In genomic region chr1:145094655-145095211, GRCh38 we compare ENCODE assay signal across 8 cellular contexts. TPM values are rescaled to one million over a fixed set of nuclear protein-coding genes. Genes with fewer than 3 reads are reported as not detected.
DNase-seq lines count a peak whose midpoint lies in the region; ATAC-seq and TF ChIP-seq lines count a peak whose summit lies in the region.
"Not testable (repeated sequence)": the region's sequence is repeated elsewhere in the genome, so short reads cannot be mapped to it uniquely, and the experiment has no call there.

No MANE protein-coding gene starts in this region.

- H3K36me3 ChIP-seq in PC-9 (ENCODE audit: low read depth); mucosa of descending colon (ENCODE audit: low read depth): not testable (repeated sequence)

- not testable (repeated sequence) for H3K27me3 ChIP-seq in PC-9 (ENCODE audit: insufficient read depth, low read depth)

- H3K9me2 ChIP-seq in PC-9 (ENCODE audit: insufficient read depth), result not testable (repeated sequence)

- H3K79me2 ChIP-seq in PC-9 (ENCODE audit: low read depth), result not testable (repeated sequence)

- CTCF ChIA-PET in Calu3 (lab: Charles Lee); PC-9 (lab: Charles Lee); activated naive CD4-positive, alpha-beta T cell treated with anti-CD3 and anti-CD28 coated beads, Interleukin-2, amount 10 ng/mL, durations not matched to agents 7 days and 5 days (lab: Charles Lee): not testable (repeated sequence)

- H2AFZ ChIP-seq in PC-9, result not testable (repeated sequence)

- not testable (repeated sequence) for H3K4me1 ChIP-seq in PC-9 (replicated peaks; ENCODE audit: insufficient read depth); mucosa of descending colon (ENCODE audit: low read depth)

- not testable (repeated sequence) for H3K27me3 Mint-ChIP-seq in Calu3 (ENCODE audit: unreplicated experiment); activated naive CD4-positive, alpha-beta T cell treated with anti-CD3 and anti-CD28 coated beads, Interleukin-2, amount 10 ng/mL, durations not matched to agents 7 days and 5 days; stimulated activated memory B cell treated with anti-CD40 and anti-IgM and Interleukin-4, amounts not matched to agents 10 μg/mL and 1 μg/mL and 100 μg/mL, for 72 hours

- H3K9me3 Mint-ChIP-seq in Calu3 (ENCODE audit: low read depth, unreplicated experiment); activated naive CD4-positive, alpha-beta T cell treated with anti-CD3 and anti-CD28 coated beads, Interleukin-2, amount 10 ng/mL, durations not matched to agents 7 days and 5 days; stimulated activated memory B cell treated with anti-CD40 and anti-IgM and Interleukin-4, amounts not matched to agents 10 μg/mL and 1 μg/mL and 100 μg/mL, for 72 hours: not testable (repeated sequence)

- not testable (repeated sequence) for H3K36me3 Mint-ChIP-seq in Calu3 (ENCODE audit: insufficient read depth, unreplicated experiment); activated naive CD4-positive, alpha-beta T cell treated with anti-CD3 and anti-CD28 coated beads, Interleukin-2, amount 10 ng/mL, durations not matched to agents 7 days and 5 days; stimulated activated memory B cell treated with anti-CD40 and anti-IgM and Interleukin-4, amounts not matched to agents 10 μg/mL and 1 μg/mL and 100 μg/mL, for 72 hours

- H3F3A ChIP-seq in PC-9 (ENCODE audit: insufficient read depth, low read depth), result not testable (repeated sequence)

- H3K27ac Mint-ChIP-seq in Calu3 (ENCODE audit: unreplicated experiment); activated naive CD4-positive, alpha-beta T cell treated with anti-CD3 and anti-CD28 coated beads, Interleukin-2, amount 10 ng/mL, durations not matched to agents 7 days and 5 days; stimulated activated memory B cell treated with anti-CD40 and anti-IgM and Interleukin-4, amounts not matched to agents 10 μg/mL and 1 μg/mL and 100 μg/mL, for 72 hours: not testable (repeated sequence)

- ATAC-seq in GM21447 (IDR thresholded peaks at IDR 0.05; ENCODE audit: unreplicated experiment) (peak; percentile 8), HG03066 (IDR thresholded peaks at IDR 0.05; ENCODE audit: low read depth, unreplicated experiment) (peak; percentile 7), mucosa of descending colon (peak; percentile 43)
- peak; percentile 5 for ATAC-seq in stimulated activated memory B cell treated with anti-CD40 and anti-IgM and Interleukin-4, amounts not matched to agents 10 μg/mL and 1 μg/mL and 100 μg/mL, for 72 hours

- H3K4me3 ChIP-seq in PC-9 (peak overlapping the region; percentile 43; the same call in 1 of the 2 replicates), fibroblast of villous mesenchyme (ENCODE audit: low read depth, low read length) (peak overlapping the region; percentile 51)
- H3K4me3 ChIP-seq in mucosa of descending colon, result not testable (repeated sequence)

- POLR2A ChIA-PET in PC-9 (lab: Charles Lee; ENCODE audit: unreplicated experiment), result not testable (repeated sequence)

- peak; percentile 20 for DNase-seq in Calu3
- peak in 1 of 2 experiments; percentile 29 for DNase-seq in PC-9
- DNase-seq in activated naive CD4-positive, alpha-beta T cell treated with anti-CD3 and anti-CD28 coated beads, Interleukin-2, amount 10 ng/mL, durations not matched to agents 7 days and 5 days, result peak; percentile 29
- not testable (repeated sequence) for DNase-seq in fibroblast of villous mesenchyme (ENCODE audit: low read depth)
- peak; percentile 8 to 56 (median 40) for DNase-seq in mucosa of descending colon

- TSS peak; percentile 47 for BruUV-seq in Calu3 (replicated peaks; lab: Mats Ljungman, UMichigan)
- not testable (repeated sequence) for BruUV-seq in PC-9 (replicated peaks; lab: Mats Ljungman, UMichigan)

- not testable (repeated sequence) for H3K4me1 Mint-ChIP-seq in Calu3 (ENCODE audit: low read depth, unreplicated experiment); activated naive CD4-positive, alpha-beta T cell treated with anti-CD3 and anti-CD28 coated beads, Interleukin-2, amount 10 ng/mL, durations not matched to agents 7 days and 5 days; stimulated activated memory B cell treated with anti-CD40 and anti-IgM and Interleukin-4, amounts not matched to agents 10 μg/mL and 1 μg/mL and 100 μg/mL, for 72 hours

- not testable (repeated sequence) for H4K20me1 ChIP-seq in PC-9 (ENCODE audit: insufficient read depth)

- peak overlapping the region; percentile 48 for H3K4me3 Mint-ChIP-seq in Calu3 (ENCODE audit: low read depth, unreplicated experiment)
- peak overlapping the region; percentile 56 for H3K4me3 Mint-ChIP-seq in activated naive CD4-positive, alpha-beta T cell treated with anti-CD3 and anti-CD28 coated beads, Interleukin-2, amount 10 ng/mL, durations not matched to agents 7 days and 5 days
- H3K4me3 Mint-ChIP-seq in stimulated activated memory B cell treated with anti-CD40 and anti-IgM and Interleukin-4, amounts not matched to agents 10 μg/mL and 1 μg/mL and 100 μg/mL, for 72 hours, result peak overlapping the region; percentile 68

- TF ChIP-seq CTCF in Calu3 (IDR thresholded peaks at IDR 0.05; ENCODE audit: unreplicated experiment); PC-9 (conservative IDR thresholded peaks at IDR 0.05); fibroblast of villous mesenchyme (IDR thresholded peaks at IDR 0.05; ENCODE audit: insufficient read depth, low read depth, low read length); mucosa of descending colon (IDR thresholded peaks at IDR 0.05): not testable (repeated sequence)

- intact Hi-C loops in Calu3 (cut with micrococcal nuclease; ENCODE audit: unreplicated experiment); PC-9 (cut with micrococcal nuclease; ENCODE audit: unreplicated experiment); mucosa of descending colon (cut with DNase I, micrococcal nuclease): not testable (repeated sequence)

- H3K4me2 ChIP-seq in PC-9, result not testable (repeated sequence)

- not testable (repeated sequence) for H3K27ac ChIP-seq in PC-9

- not testable (repeated sequence) for H3K9me3 ChIP-seq in PC-9 (ENCODE audit: insufficient read depth, low read depth); mucosa of descending colon

RNA-seq across cellular contexts. Expression of gene SRGAP2B, which starts 0.4 kb away (rescaled TPM):
- 31.6 and 34.9 TPM in 2 replicates for total RNA-seq in Calu3 (2022)
- total RNA-seq in PC-9 (2021), result 57.2 and 69.1 TPM in 2 replicates
- 23.8 and 44.9 TPM in 2 replicates for total RNA-seq in fibroblast of villous mesenchyme
- total RNA-seq in mucosa of descending colon, result 10 to 100 TPM in 2 of 3 donors, 1 to 10 TPM in 1; 5.7 to 25.8 (median 10.6) TPM

RNA-seq across cellular contexts. Expression of gene FAM72D, which starts 1.0 kb away (rescaled TPM):
- 8.2 and 10.3 TPM in 2 replicates for total RNA-seq in Calu3 (2022)
- total RNA-seq in PC-9 (2021), result 8.3 TPM in 2 replicates
- total RNA-seq in fibroblast of villous mesenchyme, result 0.32 and 0.43 TPM in 2 replicates
- 1 to 10 TPM in 1 of 3 donors, under 1 TPM in 2; 0.19 to 1.1 (median 0.26) TPM for total RNA-seq in mucosa of descending colon
